Comparison of ENCODE assay signal across 8 cellular contexts in genomic region chr15:45641374-45641778, GRCh38. TPM values are rescaled to one million over a fixed set of nuclear protein-coding genes. Genes with fewer than 3 reads are reported as not detected.
A peak's percentile ranks its signal among the peaks of the same experiment; 100 is the strongest.
DNase-seq lines count a peak whose midpoint lies in the region; ATAC-seq and TF ChIP-seq lines count a peak whose summit lies in the region.

No MANE protein-coding gene starts in this region.

- POLR2A ChIA-PET in T-cell (lab: Charles Lee), result no interaction called here

- no peak for ATAC-seq in HG03439 (IDR thresholded peaks at IDR 0.05; ENCODE audit: unreplicated experiment)
- no peak for ATAC-seq in T-cell (replicated peaks in 1 of 4)

- no peaks in the 10 kb centered on the region for H3K27me3 Mint-ChIP-seq in T-cell

- no peaks in the 10 kb centered on the region for H3K9me3 Mint-ChIP-seq in T-cell

- peaks cover 21% of the 10 kb centered on the region for H3K36me3 Mint-ChIP-seq in T-cell

- CTCF ChIA-PET in T-cell (lab: Charles Lee), result no interaction called here

- TF ChIP-seq CTCF in fibroblast of the aortic adventitia (IDR thresholded peaks at IDR 0.05; ENCODE audit: insufficient read depth, low read length), result peak; percentile 36

- peaks cover 89 to 92% (median 90%) of the 10 kb centered on the region in 3 donors for H3K4me1 Mint-ChIP-seq in T-cell

- H3K4me3 Mint-ChIP-seq in T-cell, result no peak overlapping the region

- H3K27ac Mint-ChIP-seq in T-cell, result no peak overlapping the region

- no peak overlapping the region for H3K4me3 ChIP-seq in fibroblast of the aortic adventitia (ENCODE audit: low read depth, low read length)
- H3K4me3 ChIP-seq in skeletal muscle cell (ENCODE audit: low read depth, low read length), result no peak overlapping the region

- DNase-seq in GM04504 (ENCODE audit: low read depth) (peak; percentile 90), RPMI7951 (ENCODE audit: low read depth) (peak; percentile 73), fibroblast of the aortic adventitia (ENCODE audit: low read depth) (peak; percentile 94), skeletal muscle cell (ENCODE audit: low read depth) (peak; percentile 94), cortex of kidney (lab: John Stamatoyannopoulos, UW) (no peak), T-cell (no peak), NCI-H146 treated with DMSO at 0.1 percent for 48 hours (lab: John Stamatoyannopoulos, UW; ENCODE audit: unreplicated experiment) (no peak)

RNA-seq across cellular contexts. Expression of gene SQOR, which starts 6.5 kb away (rescaled TPM):
- total RNA-seq in RPMI7951 (2014; rRNA removed; shearing (Covaris generic)), result 40.9 and 48.4 TPM in 2 replicates
- total RNA-seq in fibroblast of the aortic adventitia (ENCODE audit: low replicate concordance) (79.5 and 101 TPM in 2 replicates), T-cell (10 to 100 TPM; 29.5 to 43.0 (median 33.4) TPM)

RNA-seq across cellular contexts. Expression of gene BLOC1S6, which starts 54.2 kb away (rescaled TPM):
- total RNA-seq in RPMI7951 (2014; rRNA removed; shearing (Covaris generic)), result 84.9 and 93.5 TPM in 2 replicates
- total RNA-seq in fibroblast of the aortic adventitia (ENCODE audit: low replicate concordance) (105 and 107 TPM in 2 replicates), T-cell (10 to 100 TPM; 37.5 to 59.5 (median 40.5) TPM)

Comparison
In these comparisons a context has a peak if more than half of its experiments do, and no peak if none do; other contexts are left out.
1. DNase-seq: peak in GM04504 (single experiment), RPMI7951 (single experiment), fibroblast of the aortic adventitia (single experiment) and skeletal muscle cell (single experiment); none in cortex of kidney (single experiment), T-cell (0 of 34) and NCI-H146 treated with DMSO at 0.1 percent for 48 hours (single experiment).